ENCODE assay signal across 1 cellular context in the genomic region with DNA sequence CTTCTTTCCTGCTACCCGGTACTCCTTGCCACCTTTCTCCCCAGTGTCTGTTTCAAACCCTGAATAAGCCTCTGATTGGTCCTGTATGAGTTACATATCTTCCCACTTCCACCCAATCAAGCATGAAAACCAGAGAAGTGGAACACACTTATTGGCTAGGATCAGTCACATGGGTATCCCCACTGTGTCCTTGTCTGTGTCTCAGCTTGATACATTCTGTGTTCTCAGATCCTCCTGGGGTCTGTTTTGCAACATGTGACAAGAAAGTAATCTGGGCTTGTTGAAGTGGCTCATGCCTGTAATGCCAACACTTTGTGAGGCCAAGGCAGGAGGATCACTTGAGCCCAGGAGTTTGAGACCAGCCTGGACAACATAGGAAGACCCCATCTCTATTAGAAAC.
TF ChIP-seq lines count a peak whose summit lies in the region.

No MANE protein-coding gene starts in this region.

TF ChIP-seq in GM12878, 131 proteins besides CTCF, POLR2A, EP300 and RAD21:
- TF ChIP-seq USF2 (IDR thresholded peaks at IDR 0.05; ENCODE audit: borderline replicate concordance, low read depth, low read length) (peak; percentile 41; the same call in 1 of the 2 replicates), RAD51 (IDR thresholded peaks at IDR 0.05) (peak; percentile 79), USF1 (IDR thresholded peaks at IDR 0.05; ENCODE audit: borderline replicate concordance, extremely low read length, insufficient read depth, low read depth, low read length) (peak; percentile 64), TCF12 (IDR thresholded peaks at IDR 0.05; ENCODE audit: low read depth, low read length) (no peak)
